9 cellular contexts compared by ENCODE assay signal in the genomic region with DNA sequence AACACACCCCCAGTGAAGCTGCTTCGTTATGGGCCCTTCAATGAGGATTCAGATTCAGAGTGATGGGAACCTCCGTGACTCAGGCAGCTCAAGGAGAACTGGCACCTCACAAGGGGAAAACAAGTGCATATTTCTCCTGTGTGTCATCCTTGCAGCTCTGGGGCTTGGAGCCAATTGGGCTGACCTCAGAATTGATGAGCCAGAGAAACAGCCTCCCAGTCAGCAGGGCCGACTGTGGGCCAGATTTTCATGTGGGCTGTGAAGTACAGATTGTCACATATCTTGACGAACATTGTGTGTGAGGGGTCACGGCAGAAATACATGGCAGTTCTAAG.
DNase-seq lines count a peak whose midpoint lies in the region; ATAC-seq and TF ChIP-seq lines count a peak whose summit lies in the region.
"Had no signal": no experiment of that assay in that cellular context is flagged by ENCODE, and none has a peak within 500 bp of the region (broad histone marks: within the 10 kb centered on the region; RNA-seq: fewer than 3 reads in every experiment).

No MANE protein-coding gene starts in this region.

- no peak for TF ChIP-seq CTCF in Calu3 (IDR thresholded peaks at IDR 0.05; ENCODE audit: unreplicated experiment)
- TF ChIP-seq CTCF in fibroblast of villous mesenchyme (IDR thresholded peaks at IDR 0.05; ENCODE audit: insufficient read depth, low read depth, low read length) = no peak

- H3K27me3 ChIP-seq in SJCRH30 = no peaks in the 10 kb centered on the region

- H3K36me3 ChIP-seq in SJCRH30 = no peaks in the 10 kb centered on the region

- H3K36me3 Mint-ChIP-seq in Calu3 (ENCODE audit: insufficient read depth, unreplicated experiment) = no peaks in the 10 kb centered on the region

- no peak for ATAC-seq in HG02981 (IDR thresholded peaks at IDR 0.05; ENCODE audit: unreplicated experiment)
- no peak for ATAC-seq in HG03469 (IDR thresholded peaks at IDR 0.05; ENCODE audit: unreplicated experiment)

- no peak overlapping the region for H3K4me3 ChIP-seq in SJCRH30
- no peak overlapping the region for H3K4me3 ChIP-seq in fibroblast of villous mesenchyme (ENCODE audit: low read depth, low read length)

- no peaks in the 10 kb centered on the region for H3K27me3 Mint-ChIP-seq in Calu3 (ENCODE audit: unreplicated experiment)

- intact Hi-C loops in Calu3 (cut with micrococcal nuclease; ENCODE audit: unreplicated experiment) = no loop called here

- no peak overlapping the region for H3K27ac Mint-ChIP-seq in Calu3 (ENCODE audit: unreplicated experiment)

- H3K9me3 Mint-ChIP-seq in Calu3 (ENCODE audit: low read depth, unreplicated experiment) = no peaks in the 10 kb centered on the region

- no peaks in the 10 kb centered on the region for H3K9me3 ChIP-seq in SJCRH30 (replicated peaks)

- peaks cover 11% of the 10 kb centered on the region for H3K4me1 ChIP-seq in SJCRH30

- H3K27ac ChIP-seq in SJCRH30 = no peak overlapping the region

- DNase-seq in Calu3 (peak; percentile 65), SJCRH30 (peak; percentile 57 to 58), fibroblast of villous mesenchyme (ENCODE audit: low read depth) (peak; percentile 88), pons (ENCODE audit: low spot score) (peak; percentile 42)
- no peak for DNase-seq in stimulated activated CD4-positive, alpha-beta T cell treated with anti-CD3 and anti-CD28 coated beads, Interleukin-4, amount 100 ng/mL, for 4 hours
- no peak for DNase-seq in activated naive CD4-positive, alpha-beta T cell (lab: John Stamatoyannopoulos, UW)
- DNase-seq: activated CD4-positive, alpha-beta T cell treated with anti-CD3 and anti-CD28 coated beads, Interleukin-2, amount 50 U/mL, for 48 hours had no signal

- CTCF ChIA-PET in Calu3 (lab: Charles Lee) = interaction anchor here (0.8 kb wide), 1 partner anchor 116 kb away, joined by 3 read pairs; no protein-coding TSS in a partner anchor

- BruUV-seq in Calu3 (replicated peaks; lab: Mats Ljungman, UMichigan) = no TSS peak

- peaks cover 10% of the 10 kb centered on the region for H3K4me1 Mint-ChIP-seq in Calu3 (ENCODE audit: low read depth, unreplicated experiment)

- no peak overlapping the region for H3K4me3 Mint-ChIP-seq in Calu3 (ENCODE audit: low read depth, unreplicated experiment)

Comparison
In these comparisons a context has a peak if more than half of its experiments do, and no peak if none do; other contexts are left out.
1. DNase-seq: peak in Calu3 (single experiment), SJCRH30 (2 of 2), fibroblast of villous mesenchyme (single experiment) and pons (single experiment); none in stimulated activated CD4-positive, alpha-beta T cell treated with anti-CD3 and anti-CD28 coated beads, Interleukin-4, amount 100 ng/mL, for 4 hours (0 of 2) and activated naive CD4-positive, alpha-beta T cell (0 of 4).